ENCODE assay signal across 32 cellular contexts in the genomic region with DNA sequence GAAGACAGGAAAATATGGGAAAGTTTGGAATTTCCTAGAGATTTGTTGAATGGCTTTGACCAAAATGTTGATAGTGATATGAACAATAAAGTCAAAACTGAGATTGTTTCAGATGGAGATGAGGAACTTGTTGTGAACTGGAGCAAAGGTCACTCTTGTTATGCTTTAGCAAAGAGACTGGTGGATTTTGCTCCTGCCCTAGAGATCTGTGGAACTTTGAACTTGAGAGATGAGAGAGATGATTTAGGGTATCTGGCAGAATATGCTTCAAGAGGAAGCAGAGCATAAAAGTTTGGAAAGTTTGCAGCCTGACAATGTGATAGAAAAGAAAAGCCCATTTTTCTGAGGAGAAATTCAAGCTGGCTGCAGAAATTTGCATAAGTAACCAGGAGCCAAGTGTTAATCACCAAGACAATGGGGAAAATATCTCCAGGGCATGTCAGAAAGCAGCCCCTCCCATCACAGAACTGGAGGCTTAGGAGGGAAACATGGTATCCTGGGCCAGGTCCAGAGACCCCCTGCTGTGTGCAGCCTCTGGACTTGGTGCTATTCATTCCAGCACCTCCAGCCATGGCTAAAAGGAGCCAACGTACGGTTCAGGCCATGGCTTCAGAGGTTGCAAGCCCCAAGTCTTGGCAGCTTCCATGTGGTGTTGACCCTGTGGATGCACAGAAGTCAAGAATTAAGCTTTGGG.
"Had no signal": no experiment of that assay in that cellular context is flagged by ENCODE, and none has a peak within 500 bp of the region (broad histone marks: within the 10 kb centered on the region; RNA-seq: fewer than 3 reads in every experiment).

No MANE protein-coding gene starts in this region.

- H3K4me1 ChIP-seq: Peyer's patch, SJSA1 had no signal

- FAIRE-seq: TTC549 had no signal

- H3K9ac ChIP-seq: SK-N-SH had no signal

- H3K27me3 ChIP-seq: brain microvascular endothelial cell, Peyer's patch, SJSA1 had no signal

- H3K9me3 ChIP-seq: Peyer's patch, SJSA1, SK-N-SH had no signal

- ATAC-seq: PC-3 had no signal

- H3K27me3 Mint-ChIP-seq: activated B cell treated with CpG ODN at 0.5 μM for 24 hours had no signal

- DNase-seq: activated B cell treated with CpG ODN at 0.5 μM for 24 hours; activated CD4-positive, alpha-beta memory T cell treated with anti-CD3 and anti-CD28 coated beads for 36 hours; activated CD4-positive, alpha-beta T cell treated with anti-CD3 and anti-CD28 coated beads for 4 hours; activated CD4-positive, alpha-beta T cell treated with anti-CD3 and anti-CD28 coated beads, Interleukin-2, amount 50 U/mL, for 1 hour; activated CD4-positive, CD25-positive, alpha-beta regulatory T cell treated with anti-CD3 and anti-CD28 coated beads, Interleukin-2, amount 50 U/mL, for 72 hours; activated CD8-positive, alpha-beta memory T cell treated with anti-CD3 and anti-CD28 coated beads, Interleukin-2, amount 50 U/mL, for 4 hours; activated effector memory CD4-positive, alpha-beta T cell treated with anti-CD3 and anti-CD28 coated beads, Interleukin-2, amount 50 U/mL, for 16 hours; activated naive CD4-positive, alpha-beta T cell; activated T-cell treated with anti-CD3 and anti-CD28 coated beads, Interleukin-2, amount 50 U/mL, for 48 hours; amniotic stem cell; aorta; brain microvascular endothelial cell; central memory CD4-positive, alpha-beta T cell; Kasumi-1; KG1; MM.1S; MV-4-11; NCI-H1092; NCI-H1436 treated with DMSO at 0.1 percent for 48 hours; NCI-H1694 treated with DMSO at 0.1 percent for 48 hours; NCI-H2029; NCI-H345; NCI-H524 treated with DMSO at 0.1 percent for 48 hours; PC-3; Peyer's patch; RPMI8226; SHP77 treated with DMSO at 0.1 percent for 48 hours; SK-N-SH had no signal

- H3K4me3 Mint-ChIP-seq: activated B cell treated with CpG ODN at 0.5 μM for 24 hours; activated CD4-positive, alpha-beta memory T cell treated with anti-CD3 and anti-CD28 coated beads for 36 hours; T-helper 1 cell treated with Interleukin-12 subunit alpha and Interleukin-12 subunit beta and Interleukin-4 antibody, amounts not matched to agents 30 μg/mL and 1 μg/mL, for 36 hours; T-helper 2 cell treated with Interferon-gamma antibody and Interleukin-4, amounts not matched to agents 5 μg/mL and 100 μg/mL, for 36 hours had no signal

- H3K4me3 ChIP-seq: Peyer's patch, SJSA1 had no signal

- H3K27ac Mint-ChIP-seq: activated B cell treated with CpG ODN at 0.5 μM for 24 hours; activated CD4-positive, alpha-beta memory T cell treated with anti-CD3 and anti-CD28 coated beads for 36 hours; T-helper 1 cell treated with Interleukin-12 subunit alpha and Interleukin-12 subunit beta and Interleukin-4 antibody, amounts not matched to agents 30 μg/mL and 1 μg/mL, for 36 hours; T-helper 2 cell treated with Interferon-gamma antibody and Interleukin-4, amounts not matched to agents 5 μg/mL and 100 μg/mL, for 36 hours had no signal

- H3K36me3 ChIP-seq: brain microvascular endothelial cell, Peyer's patch, SJSA1 had no signal

- H3K27ac ChIP-seq: brain microvascular endothelial cell, Peyer's patch, SJSA1 had no signal

- H3K4me1 Mint-ChIP-seq: activated B cell treated with CpG ODN at 0.5 μM for 24 hours had no signal
